ENCODE assay signal across 13 cellular contexts in genomic region chr18:77032121-77032758, GRCh38.
DNase-seq lines count a peak whose midpoint lies in the region; ATAC-seq and TF ChIP-seq lines count a peak whose summit lies in the region.
"Had no signal": no experiment of that assay in that cellular context is flagged by ENCODE, and none has a peak within 500 bp of the region (broad histone marks: within the 10 kb centered on the region; RNA-seq: fewer than 3 reads in every experiment).

No MANE protein-coding gene starts in this region.

- peak overlapping the region; percentile 57 for H3K27ac Mint-ChIP-seq in CD8-positive, alpha-beta T cell
- H3K27ac Mint-ChIP-seq: activated naive CD8-positive, alpha-beta T cell treated with anti-CD3 and anti-CD28 coated beads, Interleukin-2, amount 10 ng/mL, durations not matched to agents 7 days and 5 days had no signal

- POLR2A ChIA-PET in CD8-positive, alpha-beta T cell (lab: Charles Lee) = no interaction called here

- H3K9me3 ChIP-seq in CD8-positive, alpha-beta T cell (ENCODE audit: low read length) = no peaks in the 10 kb centered on the region
- no peaks in the 10 kb centered on the region for H3K9me3 ChIP-seq in neutrophil
- H3K9me3 ChIP-seq: SK-N-SH had no signal

- no peak for DNase-seq in CD8-positive, alpha-beta T cell
- DNase-seq in NCI-H345 treated with DMSO at 0.1 percent for 48 hours (lab: John Stamatoyannopoulos, UW; ENCODE audit: unreplicated experiment) (peak; percentile 2), dorsolateral prefrontal cortex (no peak), DMS53 (lab: John Stamatoyannopoulos, UW) (no peak), Right ventricle myocardium superior (no peak), activated T-cell treated with anti-CD3 and anti-CD28 coated beads for 4 hours (no peak)
- DNase-seq: activated naive CD8-positive, alpha-beta T cell treated with anti-CD3 and anti-CD28 coated beads, Interleukin-2, amount 10 ng/mL, durations not matched to agents 7 days and 5 days; GM23248; midbrain; NCI-H2081 treated with DMSO at 0.1 percent for 48 hours; SK-N-SH had no signal

- ATAC-seq in CD8-positive, alpha-beta T cell = no peak
- ATAC-seq in HG03159 (IDR thresholded peaks at IDR 0.05; ENCODE audit: unreplicated experiment) = no peak
- ATAC-seq in Right ventricle myocardium superior (ENCODE audit: poor library complexity) = no peak

- H3K36me3 ChIP-seq in CD8-positive, alpha-beta T cell (ENCODE audit: insufficient read depth, low read length) = peaks cover 3% of the 10 kb centered on the region
- H3K36me3 ChIP-seq in neutrophil = peaks cover 52% of the 10 kb centered on the region

- no peak overlapping the region for H3K27ac ChIP-seq in CD8-positive, alpha-beta T cell (ENCODE audit: low read depth, low read length)
- H3K27ac ChIP-seq in dorsolateral prefrontal cortex = peak overlapping the region in 58 of 59 donors; percentile 7 to 93 (median 82)
- H3K27ac ChIP-seq in neutrophil = peak overlapping the region; percentile 71
- H3K27ac ChIP-seq: GM23248 had no signal

- H3K27me3 Mint-ChIP-seq in CD8-positive, alpha-beta T cell (ENCODE audit: low read depth) = no peaks in the 10 kb centered on the region
- H3K27me3 Mint-ChIP-seq: activated naive CD8-positive, alpha-beta T cell treated with anti-CD3 and anti-CD28 coated beads, Interleukin-2, amount 10 ng/mL, durations not matched to agents 7 days and 5 days had no signal

- peaks cover 60% of the 10 kb centered on the region for H3K36me3 Mint-ChIP-seq in CD8-positive, alpha-beta T cell

- H3K4me3 Mint-ChIP-seq in CD8-positive, alpha-beta T cell = no peak overlapping the region
- H3K4me3 Mint-ChIP-seq: activated naive CD8-positive, alpha-beta T cell treated with anti-CD3 and anti-CD28 coated beads, Interleukin-2, amount 10 ng/mL, durations not matched to agents 7 days and 5 days had no signal

- intact Hi-C loops in CD8-positive, alpha-beta T cell (cut with DNase I, micrococcal nuclease) = no loop called here
- intact Hi-C loops in dorsolateral prefrontal cortex (cut with DNase I) = no loop called here
- intact Hi-C loops in Right ventricle myocardium superior (cut with DNase I) = no loop called here

- TF ChIP-seq CTCF in CD8-positive, alpha-beta T cell (IDR thresholded peaks at IDR 0.05) = no peak
- TF ChIP-seq CTCF in dorsolateral prefrontal cortex (IDR thresholded peaks at IDR 0.05 in 54 of 56, conservative IDR thresholded peaks at IDR 0.05 in 2 of 56; ENCODE audit: low read depth in 1 of 56, partially characterized antibody in 56 of 56) (no peak), neutrophil (IDR thresholded peaks at IDR 0.05) (no peak)

- peaks cover 11% of the 10 kb centered on the region for H3K4me1 ChIP-seq in CD8-positive, alpha-beta T cell (ENCODE audit: insufficient read depth, low read length)
- peaks cover 8 to 19% of the 10 kb centered on the region in 2 experiments for H3K4me1 ChIP-seq in neutrophil (ENCODE audit: control insufficient read depth in 1 of 2, insufficient read depth in 1 of 2, low read depth in 1 of 2, low read length in 1 of 2)

- H3K4me1 Mint-ChIP-seq in CD8-positive, alpha-beta T cell (ENCODE audit: low read depth) = peaks cover 48% of the 10 kb centered on the region

- no peak overlapping the region for H3K4me3 ChIP-seq in CD8-positive, alpha-beta T cell (ENCODE audit: low read depth, low read length)
- H3K4me3 ChIP-seq in dorsolateral prefrontal cortex = peak overlapping the region in 3 of 59 donors; percentile 6 to 10 (median 8)
- peak overlapping the region in 1 of 2 experiments; percentile 5 for H3K4me3 ChIP-seq in neutrophil (ENCODE audit: low read depth in 1 of 2, low read length in 1 of 2)
- H3K4me3 ChIP-seq: GM23248 had no signal

- CTCF ChIA-PET in CD8-positive, alpha-beta T cell (lab: Charles Lee) = interaction anchor here (0.9 to 3.4 kb wide), 4 partner anchors 18 to 48 kb away, joined by 3 to 21 read pairs (median 6); no protein-coding TSS in a partner anchor

- no peaks in the 10 kb centered on the region for H3K9me3 Mint-ChIP-seq in CD8-positive, alpha-beta T cell

- no peaks in the 10 kb centered on the region for H3K27me3 ChIP-seq in CD8-positive, alpha-beta T cell (ENCODE audit: insufficient read depth, low read length)
- H3K27me3 ChIP-seq in dorsolateral prefrontal cortex (no peaks in the 10 kb centered on the region), neutrophil (no peaks in the 10 kb centered on the region)
